Comparison of ENCODE assay signal across 7 cellular contexts in genomic region chr16:3690991-3691720, GRCh38. TPM values are rescaled to one million over a fixed set of nuclear protein-coding genes. Genes with fewer than 3 reads are reported as not detected.
DNase-seq lines count a peak whose midpoint lies in the region; ATAC-seq and TF ChIP-seq lines count a peak whose summit lies in the region.

No MANE protein-coding gene starts in this region.

- H3K36me3 ChIP-seq in IMR-90 (ENCODE audit: control insufficient read depth, insufficient read depth, low read length) = peaks cover 9% of the 10 kb centered on the region; the same call in 1 of the 2 replicates

- 0 out of 2 replicates have a peak, but pooled peaks cover 8% of the 10 kb centered on the region for H3K9me1 ChIP-seq in IMR-90 (ENCODE audit: insufficient read depth, low read length)

- TF ChIP-seq CTCF in IMR-90 (conservative IDR thresholded peaks at IDR 0.05; ENCODE audit: low read depth, low read length) (no peak), brain (conservative IDR thresholded peaks at IDR 0.05) (no peak)

- intact Hi-C loops in IMR-90 (cut with micrococcal nuclease) (loop anchor here (1.0 to 10.0 kb wide), 5 partner anchors 164 to 564 kb away; partner anchors contain the start of gene ADCY9), left colon (cut with DNase I, micrococcal nuclease) (loop anchor here in 1 of 2 donors (10.0 kb wide), 1 partner anchor 184 kb away; no protein-coding TSS in a partner anchor)

- H3K9ac ChIP-seq in IMR-90 (ENCODE audit: low read depth, low read length) = no peak overlapping the region

- peak overlapping the region; percentile 62; the same call in 1 of the 2 replicates for H3K14ac ChIP-seq in IMR-90 (replicated peaks; ENCODE audit: low read depth, low read length)

- no peak overlapping the region for H3K4me2 ChIP-seq in IMR-90 (ENCODE audit: low read depth, low read length)

- H3K36me3 Mint-ChIP-seq in brain = peaks cover 37% of the 10 kb centered on the region

- H3K4me1 Mint-ChIP-seq in brain = peaks cover 29% of the 10 kb centered on the region

- no peaks in the 10 kb centered on the region for H3K9me3 Mint-ChIP-seq in brain

- no peak overlapping the region for H2BK20ac ChIP-seq in IMR-90 (ENCODE audit: low read depth, low read length)

- no peak overlapping the region for H3K56ac ChIP-seq in IMR-90 (ENCODE audit: extremely low read depth, insufficient read depth, low read length)

- no peak overlapping the region for H3K18ac ChIP-seq in IMR-90 (ENCODE audit: low read depth, low read length)

- DNase-seq in IMR-90 (no peak), left colon (no peak), AG08396 (ENCODE audit: low spot score) (no peak), hepatic stellate cell (ENCODE audit: low spot score) (no peak)

- dilution Hi-C loops in IMR-90 (cut with HindIII; ENCODE audit: low sequenced_read_pairs, unreplicated experiment) = no loop called here

- CTCF ChIA-PET in IMR-90 (lab: Yijun Ruan, JAX) = interaction anchor here (0.7 to 1.1 kb wide), 6 partner anchors 8 to 187 kb away, joined by 3 to 6 read pairs (median 4); no protein-coding TSS in a partner anchor

- POLR2A ChIA-PET in IMR-90 (lab: Charles Lee; ENCODE audit: unreplicated experiment) = no interaction called here

- peak overlapping the region; percentile 79 for H2AK9ac ChIP-seq in IMR-90 (replicated peaks; ENCODE audit: low read depth, low read length, poor library complexity)

- H3K4ac ChIP-seq in IMR-90 (ENCODE audit: low read depth, low read length) = peak overlapping the region; percentile 66

- ATAC-seq in IMR-90 (ENCODE audit: low read depth) (peak; percentile 3; the same call in 1 of the 2 replicates), left colon (peak; percentile 11), GM18861 (IDR thresholded peaks at IDR 0.05; ENCODE audit: unreplicated experiment) (no peak)

- H3K4me3 ChIP-seq in IMR-90 (ENCODE audit: insufficient read depth, low read depth, low read length) = no peak overlapping the region

- peaks cover 17 to 49% of the 10 kb centered on the region in 2 experiments for H3K79me1 ChIP-seq in IMR-90 (ENCODE audit: low read depth in 1 of 2, low read length in 2 of 2)

- WGBS in IMR-90 (ENCODE audit: extremely low coverage in 2 of 2, insufficient read length in 1 of 2), 2 experiments = 84% methylated on average over 7 of the region's 19 CpGs; no CpG with 5 or more reads in 1 of the 2 experiments

- H3K27ac ChIP-seq in IMR-90 (ENCODE audit: insufficient read depth, low read length) (no peak overlapping the region), temporal lobe (ENCODE audit: low read depth, low read length) (peak overlapping the region; percentile 46)

- peak overlapping the region in 2 of 5 experiments; percentile 5 to 35 for H3K4me3 Mint-ChIP-seq in brain

- H3K9me3 ChIP-seq in IMR-90 (ENCODE audit: control insufficient read depth, insufficient read depth, low read length) = no peaks in the 10 kb centered on the region

- no TSS peak for BruUV-seq in IMR-90 (replicated peaks; lab: Mats Ljungman, UMichigan)

- H3K23ac ChIP-seq in IMR-90 (ENCODE audit: low read depth, low read length) = no peak overlapping the region; the same call in 1 of the 2 replicates

- H4K8ac ChIP-seq in IMR-90 (ENCODE audit: low read depth in 2 of 2, low read length in 2 of 2) = peak overlapping the region in 1 of 2 experiments; percentile 90; a peak in 2 of 4 replicates

- H2BK15ac ChIP-seq in IMR-90 (ENCODE audit: low read depth, low read length) = no peak overlapping the region

- in situ Hi-C loops in IMR-90 (cut with MboI; ENCODE audit: low sequenced_read_pairs) = no loop called here

- H3K27me3 Mint-ChIP-seq in brain = no peaks in the 10 kb centered on the region

- peak overlapping the region; percentile 70; the same call in 1 of the 2 replicates for H2BK120ac ChIP-seq in IMR-90 (ENCODE audit: low read depth, low read length)

- H3K4me1 ChIP-seq in IMR-90 (ENCODE audit: control insufficient read depth, insufficient read depth, low read length) = peaks cover 8% of the 10 kb centered on the region

- no peak for TF ChIP-seq POLR2A in IMR-90 (IDR thresholded peaks at IDR 0.05; ENCODE audit: low read depth, low read length)

- peak overlapping the region; percentile 72 to 90 (median 87) for H3K27ac Mint-ChIP-seq in brain

- H2AFZ ChIP-seq in IMR-90 (replicated peaks; ENCODE audit: low read length, poor library complexity) = peak overlapping the region; percentile 91

- H3K27me3 ChIP-seq in IMR-90 (ENCODE audit: control insufficient read depth, insufficient read depth, low read length) = no peaks in the 10 kb centered on the region

- peak overlapping the region; percentile 51; the same call in 1 of the 2 replicates for H4K5ac ChIP-seq in IMR-90 (ENCODE audit: low read depth, low read length)

- H4K20me1 ChIP-seq in IMR-90 (ENCODE audit: insufficient read depth, low read length) = peaks cover 4% of the 10 kb centered on the region; the same call in 1 of the 2 replicates

- peak overlapping the region; percentile 51; the same call in 1 of the 2 replicates for H2AK5ac ChIP-seq in IMR-90 (ENCODE audit: low read depth, low read length)

- no peak overlapping the region for H2BK5ac ChIP-seq in IMR-90 (ENCODE audit: low read depth, low read length, poor library complexity, severe bottlenecking)

- no peak for TF ChIP-seq RAD21 in IMR-90 (IDR thresholded peaks at IDR 0.05; ENCODE audit: low read length)

- peak overlapping the region; percentile 37; the same call in 1 of the 2 replicates for H4K91ac ChIP-seq in IMR-90 (ENCODE audit: insufficient read depth, low read depth, low read length)

TF ChIP-seq in IMR-90, 13 proteins besides CTCF, POLR2A, EP300 and RAD21:
- TF ChIP-seq SMC3 (IDR thresholded peaks at IDR 0.05; ENCODE audit: low read depth, low read length) (no peak), FOS (IDR thresholded peaks at IDR 0.05; ENCODE audit: low read depth, low read length) (no peak), RFX5 (IDR thresholded peaks at IDR 0.05; ENCODE audit: low read depth, low read length) (no peak), MXI1 (IDR thresholded peaks at IDR 0.05; ENCODE audit: borderline replicate concordance, low read depth, low read length) (no peak), CEBPB (IDR thresholded peaks at IDR 0.05; ENCODE audit: low read depth, low read length) (no peak), ELK1 (IDR thresholded peaks at IDR 0.05; ENCODE audit: borderline replicate concordance, low read depth, low read length) (no peak), RCOR1 (IDR thresholded peaks at IDR 0.05; ENCODE audit: insufficient replicate concordance, low read length) (no peak), NFE2L2 (IDR thresholded peaks at IDR 0.05; ENCODE audit: low read depth, low read length) (no peak), BHLHE40 (IDR thresholded peaks at IDR 0.05; ENCODE audit: low read depth, low read length) (no peak), CHD1 (IDR thresholded peaks at IDR 0.05; ENCODE audit: low read depth, low read length) (no peak), MAZ (IDR thresholded peaks at IDR 0.05; ENCODE audit: borderline replicate concordance, low read depth, low read length) (no peak), USF2 (IDR thresholded peaks at IDR 0.05; ENCODE audit: low read depth, low read length) (no peak), MAFK (IDR thresholded peaks at IDR 0.05; ENCODE audit: low read depth, low read length) (no peak)

RNA-seq across cellular contexts. Expression of gene TRAP1, which starts 26.2 kb away (rescaled TPM):
- total RNA-seq in IMR-90 (2012; rRNA removed) (137 and 145 TPM in 2 replicates), left colon (10 to 100 TPM; 71.2 to 98.5 TPM), temporal lobe (55.1 TPM)
- polyA plus RNA-seq in IMR-90 (2012; rRNA removed) (139 and 172 TPM in 2 replicates), brain (ENCODE audit: insufficient read depth, low read depth, low replicate concordance) (80.4 TPM)
- polyA plus RNA-seq in IMR-90 (2012; cell fraction: cytosol; rRNA removed) = 90.5 and 90.6 TPM in 2 replicates
- polyA plus RNA-seq in IMR-90 (2012; cell fraction: nucleus; rRNA removed; ENCODE audit: low replicate concordance) = 225 and 239 TPM in 2 replicates

RNA-seq across cellular contexts. Expression of gene DNASE1, which starts 36.7 kb away (rescaled TPM):
- 5.4 and 6.1 TPM in 2 replicates for total RNA-seq in IMR-90 (2012; rRNA removed)
- polyA plus RNA-seq in IMR-90 (2012; rRNA removed) = 12.9 and 15.9 TPM in 2 replicates
- 3.6 and 9.3 TPM in 2 replicates for polyA plus RNA-seq in IMR-90 (2012; cell fraction: cytosol; rRNA removed)
- 35.4 and 59.0 TPM in 2 replicates for polyA plus RNA-seq in IMR-90 (2012; cell fraction: nucleus; rRNA removed; ENCODE audit: low replicate concordance)
- polyA plus RNA-seq in brain (ENCODE audit: insufficient read depth, low read depth, low replicate concordance) = 8.3 TPM
- total RNA-seq in left colon = 10 to 100 TPM; 15.7 to 18.1 TPM
- 27.5 TPM for total RNA-seq in temporal lobe
